ENCODE assay signal across 23 cellular contexts in the genomic region with DNA sequence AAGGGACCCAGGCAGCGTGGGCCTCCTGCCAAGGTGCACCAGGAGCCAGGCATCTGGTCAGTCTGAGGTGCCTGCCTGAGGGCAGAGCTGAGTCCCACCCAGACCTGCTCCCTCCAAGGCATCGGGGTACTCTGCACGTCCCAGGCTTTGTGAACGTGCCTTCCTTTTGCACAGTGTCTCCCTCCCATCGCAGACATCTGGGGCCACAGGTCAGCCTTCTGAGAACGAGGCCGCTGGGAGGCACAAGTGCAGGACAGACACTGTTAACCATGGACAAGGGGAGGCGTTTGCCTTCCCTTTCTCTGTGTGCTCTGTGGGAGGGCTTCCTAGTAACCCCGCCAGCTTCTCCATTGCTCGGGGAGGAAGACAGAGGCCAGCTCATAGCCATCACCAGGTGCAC. TPM values are rescaled to one million over a fixed set of nuclear protein-coding genes. Genes with fewer than 3 reads are reported as not detected.
DNase-seq lines count a peak whose midpoint lies in the region; ATAC-seq lines count a peak whose summit lies in the region.
"Had no signal": no experiment of that assay in that cellular context is flagged by ENCODE, and none has a peak within 500 bp of the region (broad histone marks: within the 10 kb centered on the region; RNA-seq: fewer than 3 reads in every experiment).

No MANE protein-coding gene starts in this region.

- H3K9ac ChIP-seq in mesenchymal stem cell (ENCODE audit: low read length) = no peak overlapping the region
- H3K9ac ChIP-seq: SK-N-SH had no signal

- intact Hi-C loops in Right ventricle myocardium inferior (cut with DNase I) (no loop called here), cardiac septum (cut with DNase I) (no loop called here)

- H3K27ac ChIP-seq in KOPT-K1 (ENCODE audit: low read depth, low read length, poor library complexity, severe bottlenecking) (peak overlapping the region; percentile 27), mesenchymal stem cell (ENCODE audit: low read length, poor library complexity, severe bottlenecking) (no peak overlapping the region)
- H3K27ac ChIP-seq: Peyer's patch had no signal

- no peak overlapping the region for H3K18ac ChIP-seq in mesenchymal stem cell (ENCODE audit: low read depth in 1 of 2, low read length in 2 of 2)

- no peak overlapping the region for H2BK15ac ChIP-seq in mesenchymal stem cell (ENCODE audit: low read depth, poor library complexity, severe bottlenecking)

- no peak overlapping the region for H2BK120ac ChIP-seq in mesenchymal stem cell (ENCODE audit: low read depth, low read length)

- H3K4me3 ChIP-seq in mesenchymal stem cell (ENCODE audit: insufficient read depth in 1 of 2, low read depth in 1 of 2, low read length in 2 of 2) = no peak overlapping the region
- H3K4me3 ChIP-seq: Peyer's patch had no signal

- H3K4me1 ChIP-seq in mesenchymal stem cell (ENCODE audit: control insufficient read depth, insufficient read depth, low read depth, low read length) = no peaks in the 10 kb centered on the region
- H3K4me1 ChIP-seq: Peyer's patch had no signal

- H4K91ac ChIP-seq in mesenchymal stem cell (ENCODE audit: low read length) = no peak overlapping the region

- no peaks in the 10 kb centered on the region for H3K36me3 ChIP-seq in KOPT-K1 (ENCODE audit: insufficient read depth, low read length)
- H3K36me3 ChIP-seq in mesenchymal stem cell (ENCODE audit: control insufficient read depth in 1 of 2, insufficient read depth in 2 of 2, low read depth in 1 of 2, low read length in 2 of 2) = no peaks in the 10 kb centered on the region
- H3K36me3 ChIP-seq: Peyer's patch had no signal

- H3K27me3 ChIP-seq in mesenchymal stem cell (ENCODE audit: control insufficient read depth in 1 of 2, insufficient read depth in 1 of 2, low read length in 2 of 2) = peaks cover 0 to 33% of the 10 kb centered on the region in 2 experiments
- H3K27me3 ChIP-seq: Peyer's patch had no signal

- H2BK12ac ChIP-seq in mesenchymal stem cell (ENCODE audit: low read length in 2 of 2) = no peak overlapping the region

- DNase-seq in Right ventricle myocardium inferior (ENCODE audit: missing footprints) (peak; percentile 75), cardiac septum (ENCODE audit: low spot score) (no peak), mesenchymal stem cell (no peak), GM19240 (ENCODE audit: insufficient read length, low spot score) (no peak), KG1 (lab: John Stamatoyannopoulos, UW) (no peak)
- DNase-seq in activated naive CD4-positive, alpha-beta T cell (lab: John Stamatoyannopoulos, UW) = no peak
- DNase-seq: C1 segment of cervical spinal cord; CD4-positive, alpha-beta memory T cell; COR-L47; DMS53; KBM-7; NCI-H1092 treated with DMSO at 0.1 percent for 48 hours; NCI-H1436; NCI-H1930; NCI-H2107; NCI-H524 treated with DMSO at 0.1 percent for 48 hours; NCI-H82; Peyer's patch; SK-N-SH; SW 1271 had no signal

- no peak overlapping the region for H3K14ac ChIP-seq in mesenchymal stem cell (ENCODE audit: low read length in 2 of 2)

- no peak overlapping the region for H2AFZ ChIP-seq in mesenchymal stem cell (ENCODE audit: low read depth, low read length)

- no peak overlapping the region for H3K4ac ChIP-seq in mesenchymal stem cell (ENCODE audit: low read depth in 1 of 2, low read length in 2 of 2)

- H4K8ac ChIP-seq in mesenchymal stem cell (ENCODE audit: low read length) = peak overlapping the region; percentile 36

- H3K4me2 ChIP-seq in mesenchymal stem cell (ENCODE audit: low read length, poor library complexity, severe bottlenecking) = no peak overlapping the region
- H3K4me2 ChIP-seq: SK-N-SH had no signal

- H3K79me1 ChIP-seq in mesenchymal stem cell (replicated peaks; ENCODE audit: low read length, poor library complexity, severe bottlenecking) = no peaks in the 10 kb centered on the region

- H3K9me3 ChIP-seq in KOPT-K1 (ENCODE audit: insufficient read depth, low read length, poor library complexity, severe bottlenecking) (no peaks in the 10 kb centered on the region), mesenchymal stem cell (ENCODE audit: control insufficient read depth, low read length) (no peaks in the 10 kb centered on the region)
- H3K9me3 ChIP-seq: Peyer's patch, SK-N-SH had no signal

- 58% methylated on average over 10 of the region's 10 CpGs for WGBS in mesenchymal stem cell

- H2AK5ac ChIP-seq in mesenchymal stem cell (ENCODE audit: low read length, severe bottlenecking) = no peak overlapping the region

- H3K23ac ChIP-seq in mesenchymal stem cell (ENCODE audit: low read length in 2 of 2) = no peak overlapping the region

- no peak for ATAC-seq in Right ventricle myocardium inferior

- no peak overlapping the region for H2BK5ac ChIP-seq in mesenchymal stem cell (ENCODE audit: low read depth, low read length, poor library complexity, severe bottlenecking)

RNA-seq across cellular contexts. Expression of gene TFAP2C, which starts 47.6 kb away (rescaled TPM):
- total RNA-seq in Right ventricle myocardium inferior (0.22 TPM), cardiac septum (0.22 TPM)
- polyA plus RNA-seq in mesenchymal stem cell (2013, experiment 1 of 2) = 12.1 TPM
- 12.5 TPM for polyA plus RNA-seq in mesenchymal stem cell (2013, experiment 2 of 2)
- total RNA-seq: CD4-positive, alpha-beta memory T cell; HT-29; OCI-LY7; Peyer's patch had no signal
- polyA plus RNA-seq: CD4-positive, alpha-beta memory T cell; SK-N-SH had no signal
